17 cellular contexts compared by ENCODE assay signal in genomic region chr11:71207996-71208774, GRCh38. TPM values are rescaled to one million over a fixed set of nuclear protein-coding genes. Genes with fewer than 3 reads are reported as not detected.
"Had no signal": no experiment of that assay in that cellular context is flagged by ENCODE, and none has a peak within 500 bp of the region (broad histone marks: within the 10 kb centered on the region; RNA-seq: fewer than 3 reads in every experiment).

No MANE protein-coding gene starts in this region.

- ATAC-seq: activated CD4-positive, alpha-beta T cell treated with anti-CD3 and anti-CD28 coated beads for 36 hours; left ventricle myocardium superior; stimulated activated effector memory CD8-positive, alpha-beta T cell treated with anti-CD3 and anti-CD28 coated beads, Interleukin-12 subunit alpha, Interleukin-12 subunit beta, amount 100 ng/mL, for 72 hours had no signal

- H3K4me1 Mint-ChIP-seq: activated CD4-positive, alpha-beta T cell treated with anti-CD3 and anti-CD28 coated beads for 36 hours; activated naive CD8-positive, alpha-beta T cell treated with anti-CD3 and anti-CD28 coated beads, Interleukin-2, amount 10 ng/mL, durations not matched to agents 7 days and 5 days; stimulated activated effector memory CD8-positive, alpha-beta T cell treated with anti-CD3 and anti-CD28 coated beads, Interleukin-12 subunit alpha, Interleukin-12 subunit beta, amount 100 ng/mL, for 72 hours had no signal

- H3K27me3 Mint-ChIP-seq: activated CD4-positive, alpha-beta T cell treated with anti-CD3 and anti-CD28 coated beads for 36 hours; activated naive CD8-positive, alpha-beta T cell treated with anti-CD3 and anti-CD28 coated beads, Interleukin-2, amount 10 ng/mL, durations not matched to agents 7 days and 5 days had no signal

- H3K9me3 Mint-ChIP-seq: activated naive CD8-positive, alpha-beta T cell treated with anti-CD3 and anti-CD28 coated beads, Interleukin-2, amount 10 ng/mL, durations not matched to agents 7 days and 5 days; stimulated activated effector memory CD8-positive, alpha-beta T cell treated with anti-CD3 and anti-CD28 coated beads, Interleukin-12 subunit alpha, Interleukin-12 subunit beta, amount 100 ng/mL, for 72 hours had no signal

- H3K4me3 Mint-ChIP-seq: activated CD4-positive, alpha-beta T cell treated with anti-CD3 and anti-CD28 coated beads for 36 hours; activated naive CD8-positive, alpha-beta T cell treated with anti-CD3 and anti-CD28 coated beads, Interleukin-2, amount 10 ng/mL, durations not matched to agents 7 days and 5 days; nephron progenitor cell; stimulated activated effector memory CD8-positive, alpha-beta T cell treated with anti-CD3 and anti-CD28 coated beads, Interleukin-12 subunit alpha, Interleukin-12 subunit beta, amount 100 ng/mL, for 72 hours had no signal

- DNase-seq: activated CD4-positive, alpha-beta T cell treated with anti-CD3 and anti-CD28 coated beads for 36 hours; activated CD4-positive, alpha-beta T cell treated with anti-CD3 and anti-CD28 coated beads, Interleukin-2, amount 50 U/mL, for 48 hours; activated naive CD4-positive, alpha-beta T cell treated with Interleukin-2 at 50 U/mL for 16 hours; activated naive CD8-positive, alpha-beta T cell treated with anti-CD3 and anti-CD28 coated beads, Interleukin-2, amount 10 ng/mL, durations not matched to agents 7 days and 5 days; cortex of kidney; erythroblast; kidney glomerular epithelial cell; left ventricle myocardium superior; mesendoderm; nephron progenitor cell; occipital lobe; small intestine; stimulated activated CD4-positive, alpha-beta T cell treated with anti-CD3 and anti-CD28 coated beads, Interleukin-4, amount 100 ng/mL, for 24 hours; SW 1271; T-helper 2 cell; testis had no signal

- H3K27ac Mint-ChIP-seq: activated CD4-positive, alpha-beta T cell treated with anti-CD3 and anti-CD28 coated beads for 36 hours; activated naive CD8-positive, alpha-beta T cell treated with anti-CD3 and anti-CD28 coated beads, Interleukin-2, amount 10 ng/mL, durations not matched to agents 7 days and 5 days; nephron progenitor cell; stimulated activated effector memory CD8-positive, alpha-beta T cell treated with anti-CD3 and anti-CD28 coated beads, Interleukin-12 subunit alpha, Interleukin-12 subunit beta, amount 100 ng/mL, for 72 hours had no signal

- H3K36me3 Mint-ChIP-seq: activated naive CD8-positive, alpha-beta T cell treated with anti-CD3 and anti-CD28 coated beads, Interleukin-2, amount 10 ng/mL, durations not matched to agents 7 days and 5 days; stimulated activated effector memory CD8-positive, alpha-beta T cell treated with anti-CD3 and anti-CD28 coated beads, Interleukin-12 subunit alpha, Interleukin-12 subunit beta, amount 100 ng/mL, for 72 hours had no signal

RNA-seq across cellular contexts. Expression of gene SHANK2, which starts 44.2 kb away (rescaled TPM):
- total RNA-seq: activated CD4-positive, alpha-beta T cell treated with anti-CD3 and anti-CD28 coated beads for 36 hours; activated naive CD8-positive, alpha-beta T cell treated with anti-CD3 and anti-CD28 coated beads, Interleukin-2, amount 10 ng/mL, durations not matched to agents 7 days and 5 days had no signal
